In genomic region chr11:47408598-47409439, GRCh38 we compare ENCODE assay signal across 8 cellular contexts. TPM values are rescaled to one million over a fixed set of nuclear protein-coding genes. Genes with fewer than 3 reads are reported as not detected.
DNase-seq lines count a peak whose midpoint lies in the region; ATAC-seq lines count a peak whose summit lies in the region.

No MANE protein-coding gene starts in this region.

- H3K36me3 ChIP-seq in HUES6 (ENCODE audit: control insufficient read depth, insufficient read depth, low read length): peaks cover 13% of the 10 kb centered on the region

- intact Hi-C loops in right cardiac atrium (cut with DNase I): loop anchor here in 1 of 4 donors (5.0 kb wide), 1 partner anchor 37 kb away; no protein-coding TSS in a partner anchor
- intact Hi-C loops in sciatic nerve (cut with DNase I): no loop called here

- ATAC-seq in right cardiac atrium (peak; percentile 6 to 15), sciatic nerve (peak; percentile 31)

- peak overlapping the region; percentile 85 for H3K4me3 ChIP-seq in HUES6 (ENCODE audit: low read depth, low read length)
- H3K4me3 ChIP-seq in right cardiac atrium (ENCODE audit: low read length): peak overlapping the region; percentile 78

- WGBS in right cardiac atrium: 4% methylated on average over 50 of the region's 50 CpGs

- DNase-seq in DMS 273 (lab: John Stamatoyannopoulos, UW; ENCODE audit: unreplicated experiment) (peak; percentile 74), DMS 273 treated with DMSO at 0.1 percent for 48 hours (lab: John Stamatoyannopoulos, UW) (no peak), amniotic stem cell (lab: John Stamatoyannopoulos, UW) (peak; percentile 47), right cardiac atrium (peak in 2 of 3 donors; percentile 72 to 77), sciatic nerve (ENCODE audit: low spot score) (no peak), T1000 (lab: John Stamatoyannopoulos, UW) (no peak), SHP77 treated with DMSO at 0.1 percent for 48 hours (lab: John Stamatoyannopoulos, UW) (no peak)

- peak overlapping the region; percentile 91 for H3K9ac ChIP-seq in HUES6 (ENCODE audit: low read length)

- H3K4me1 ChIP-seq in HUES6 (ENCODE audit: control insufficient read depth, insufficient read depth, low read length) (peaks cover 15% of the 10 kb centered on the region), right cardiac atrium (ENCODE audit: control insufficient read depth, insufficient read depth, low read length) (peaks cover 8% of the 10 kb centered on the region)

- H3K9me3 ChIP-seq in HUES6 (ENCODE audit: control insufficient read depth, insufficient read depth, low read depth, low read length) (no peaks in the 10 kb centered on the region), right cardiac atrium (ENCODE audit: control insufficient read depth, low read length) (no peaks in the 10 kb centered on the region)

- H3K27ac ChIP-seq in HUES6 (ENCODE audit: low read depth, low read length) (no peak overlapping the region; the same call in 1 of the 2 replicates), right cardiac atrium (ENCODE audit: low read length) (peak overlapping the region; percentile 85)

- H3K27me3 ChIP-seq in HUES6 (ENCODE audit: control insufficient read depth, insufficient read depth, low read length) (no peaks in the 10 kb centered on the region), right cardiac atrium (ENCODE audit: control insufficient read depth, insufficient read depth) (no peaks in the 10 kb centered on the region)

RNA-seq across cellular contexts. Expression of gene SLC39A13, which starts 0.4 kb away (rescaled TPM):
- total RNA-seq in right cardiac atrium (10 to 100 TPM; 41.7 to 46.6 (median 44.9) TPM), sciatic nerve (55.5 TPM)
- polyA plus RNA-seq in right cardiac atrium: 61.6 TPM

RNA-seq across cellular contexts. Expression of gene PSMC3, which starts 17.4 kb away (rescaled TPM):
- total RNA-seq in right cardiac atrium: 100 to 1,000 TPM; 122 to 162 (median 155) TPM
- 170 TPM for polyA plus RNA-seq in right cardiac atrium
- total RNA-seq in sciatic nerve: 97.5 TPM

RNA-seq across cellular contexts. Expression of gene SPI1, which starts 30.5 kb away (rescaled TPM):
- 10 to 100 TPM; 11.6 to 24.1 (median 18.6) TPM for total RNA-seq in right cardiac atrium
- polyA plus RNA-seq in right cardiac atrium: 5.9 TPM
- 47.0 TPM for total RNA-seq in sciatic nerve

RNA-seq across cellular contexts. Expression of gene RAPSN, which starts 40.1 kb away (rescaled TPM):
- total RNA-seq in right cardiac atrium (under 1 TPM; 0.17 to 0.50 (median 0.39) TPM), sciatic nerve (4.9 TPM)
- polyA plus RNA-seq in right cardiac atrium: 0.23 TPM

RNA-seq across cellular contexts. Expression of gene MYBPC3, which starts 56.3 kb away (rescaled TPM):
- total RNA-seq in right cardiac atrium: 1,000 to 10,000 TPM in 3 of 4 donors, 100 to 1,000 TPM in 1; 953 to 1,924 (median 1,412) TPM
- polyA plus RNA-seq in right cardiac atrium: 1,009 TPM
- 0.53 TPM for total RNA-seq in sciatic nerve

Comparison
In these comparisons a context has a peak if more than half of its experiments do, and no peak if none do; other contexts are left out.
1. DNase-seq: peak in DMS 273 (single experiment), amniotic stem cell (single experiment) and right cardiac atrium (2 of 3); none in DMS 273 treated with DMSO at 0.1 percent for 48 hours (single experiment), sciatic nerve (single experiment), T1000 (single experiment) and SHP77 treated with DMSO at 0.1 percent for 48 hours (single experiment).